ENCODE assay signal across 22 cellular contexts in the genomic region with DNA sequence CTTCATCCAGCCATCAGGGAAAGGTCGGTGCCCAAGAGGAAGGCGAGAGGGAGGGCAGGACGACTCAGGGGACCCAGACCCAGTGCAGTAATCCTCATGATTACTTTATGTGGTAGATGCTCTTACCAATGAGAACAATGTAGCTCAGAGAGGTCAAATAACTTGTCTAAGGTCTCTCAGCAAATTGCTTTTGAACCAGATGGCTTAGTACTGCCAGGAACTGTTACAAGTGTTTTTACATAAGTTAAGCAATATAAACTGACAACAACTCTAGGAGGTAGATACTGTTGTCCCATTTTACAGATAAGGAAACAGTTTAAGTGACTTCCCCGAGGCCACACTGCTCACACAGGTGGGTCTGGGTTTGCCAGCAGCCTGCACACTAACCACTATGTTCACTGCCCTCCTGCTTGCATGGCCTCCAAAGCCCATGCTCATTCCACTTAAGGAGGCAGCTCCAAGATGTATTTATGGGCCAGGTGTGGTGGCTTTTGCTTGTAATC.
"Had no signal": no experiment of that assay in that cellular context is flagged by ENCODE, and none has a peak within 500 bp of the region (broad histone marks: within the 10 kb centered on the region; RNA-seq: fewer than 3 reads in every experiment).

No MANE protein-coding gene starts in this region.

- H2AFZ ChIP-seq: parathyroid adenoma had no signal

- H3K9ac ChIP-seq: parathyroid adenoma had no signal

- H3K36me3 ChIP-seq: breast epithelium, sigmoid colon, thyroid gland had no signal

- H3K27me3 ChIP-seq: breast epithelium, sigmoid colon, thyroid gland had no signal

- ATAC-seq: naive thymus-derived CD8-positive, alpha-beta T cell; psoas muscle; stimulated activated effector memory CD8-positive, alpha-beta T cell treated with anti-CD3 and anti-CD28 coated beads, Interleukin-12 subunit alpha, Interleukin-12 subunit beta, amount 100 ng/mL, for 72 hours had no signal

- H3K4me3 ChIP-seq: breast epithelium, psoas muscle, sigmoid colon, thyroid gland had no signal

- H3K9me3 ChIP-seq: breast epithelium, psoas muscle, sigmoid colon, thyroid gland had no signal

- H3K4me1 ChIP-seq: breast epithelium, parathyroid adenoma, psoas muscle had no signal

- H3K27ac ChIP-seq: breast epithelium, parathyroid adenoma, psoas muscle, sigmoid colon, thyroid gland had no signal

- DNase-seq: activated CD4-positive, alpha-beta memory T cell treated with anti-CD3 and anti-CD28 coated beads for 36 hours; activated CD4-positive, alpha-beta T cell treated with anti-CD3 and anti-CD28 coated beads, Interleukin-2, amount 10 ng/mL, durations not matched to agents 24 days and 14 days; activated CD4-positive, CD25-positive, alpha-beta regulatory T cell treated with anti-CD3 and anti-CD28 coated beads, Interleukin-2, amount 50 U/mL, for 72 hours; activated CD8-positive, alpha-beta memory T cell treated with anti-CD3 and anti-CD28 coated beads, Interleukin-2, amount 50 U/mL, for 4 hours; activated gamma-delta T cell; activated naive CD4-positive, alpha-beta T cell treated with anti-CD3 and anti-CD28 coated beads, Interleukin-2, amount 10 ng/mL, durations not matched to agents 7 days and 5 days; activated naive CD8-positive, alpha-beta T cell treated with anti-CD3 and anti-CD28 coated beads, Interleukin-2, amount 10 ng/mL, durations not matched to agents 7 days and 5 days; activated T-cell treated with anti-CD3 and anti-CD28 coated beads, Interleukin-2, amount 50 U/mL, for 24 hours; amniotic stem cell; dermis blood vessel endothelial cell; effector CD8-positive, alpha-beta T cell; left cardiac atrium; naive thymus-derived CD8-positive, alpha-beta T cell; psoas muscle; sigmoid colon; small intestine; stimulated activated CD4-positive, alpha-beta T cell treated with anti-CD3 and anti-CD28 coated beads, Interleukin-4, amount 100 ng/mL, for 24 hours; T-helper 2 cell; thyroid gland had no signal
